In the genomic region with DNA sequence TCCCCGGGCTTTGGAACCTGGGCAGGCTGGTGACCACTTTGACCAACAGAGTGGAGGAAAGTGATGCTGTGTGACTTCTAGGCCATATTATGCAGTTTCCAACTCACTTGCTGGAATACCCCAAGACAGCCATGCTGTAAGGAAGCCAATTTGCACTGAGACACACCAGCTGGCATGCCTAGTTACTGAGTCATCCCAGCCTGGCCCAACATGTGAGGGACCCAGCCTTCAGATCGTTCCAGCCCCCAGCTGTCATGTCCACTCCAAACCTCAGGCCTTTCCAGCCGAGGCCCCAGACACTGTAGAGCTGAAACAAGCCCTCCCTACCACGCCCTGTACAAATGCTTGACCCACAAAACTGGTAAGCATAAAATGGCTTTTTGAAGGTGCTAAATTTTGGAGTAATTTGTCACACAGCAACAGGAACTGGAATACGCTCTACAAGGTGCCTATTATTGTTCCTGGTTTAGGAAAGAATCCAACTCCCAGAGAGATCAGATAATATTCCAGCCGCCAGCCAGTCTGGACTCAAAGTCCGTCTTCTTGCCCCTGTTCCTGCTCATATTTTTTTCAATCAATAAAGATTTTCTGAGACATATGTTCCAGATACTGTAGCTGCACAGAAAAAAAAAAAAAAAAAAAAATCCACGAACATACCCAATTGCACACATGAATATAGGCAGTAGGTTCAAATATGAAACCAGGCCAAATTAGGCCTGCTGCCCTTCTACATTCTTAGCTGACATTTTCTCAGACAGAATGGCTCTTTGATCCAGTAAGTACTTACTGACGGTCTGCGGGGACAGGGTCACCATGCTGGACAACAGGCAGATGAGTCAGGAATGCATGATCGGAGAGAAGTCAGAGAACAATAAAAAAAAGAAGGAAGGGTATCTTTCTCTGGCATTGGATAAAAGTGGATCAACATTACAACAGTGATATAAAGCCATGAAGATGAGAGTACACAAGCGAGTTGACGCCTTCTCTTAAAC, we compare ENCODE assay signal across 1 cellular context.
TF ChIP-seq lines count a peak whose summit lies in the region.

No MANE protein-coding gene starts in this region.

TF ChIP-seq in HepG2, 621 proteins besides CTCF, POLR2A, EP300 and RAD21 (continued from another document):
- TF ChIP-seq, protein P1, sequence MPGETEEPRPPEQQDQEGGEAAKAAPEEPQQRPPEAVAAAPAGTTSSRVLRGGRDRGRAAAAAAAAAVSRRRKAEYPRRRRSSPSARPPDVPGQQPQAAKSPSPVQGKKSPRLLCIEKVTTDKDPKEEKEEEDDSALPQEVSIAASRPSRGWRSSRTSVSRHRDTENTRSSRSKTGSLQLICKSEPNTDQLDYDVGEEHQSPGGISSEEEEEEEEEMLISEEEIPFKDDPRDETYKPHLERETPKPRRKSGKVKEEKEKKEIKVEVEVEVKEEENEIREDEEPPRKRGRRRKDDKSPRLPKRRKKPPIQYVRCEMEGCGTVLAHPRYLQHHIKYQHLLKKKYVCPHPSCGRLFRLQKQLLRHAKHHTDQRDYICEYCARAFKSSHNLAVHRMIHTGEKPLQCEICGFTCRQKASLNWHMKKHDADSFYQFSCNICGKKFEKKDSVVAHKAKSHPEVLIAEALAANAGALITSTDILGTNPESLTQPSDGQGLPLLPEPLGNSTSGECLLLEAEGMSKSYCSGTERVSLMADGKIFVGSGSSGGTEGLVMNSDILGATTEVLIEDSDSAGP (CRISPR knock-in tag; IDR thresholded peaks at IDR 0.05; ENCODE audit: borderline replicate concordance), result no peak
- TF ChIP-seq FOSL2 (CRISPR knock-in tag; IDR thresholded peaks at IDR 0.05) (peak; percentile 93), TEAD3 (CRISPR knock-in tag; optimal IDR thresholded peaks at IDR 0.05; ENCODE audit: borderline replicate concordance) (peak; percentile 64), ETV5 (CRISPR knock-in tag; IDR thresholded peaks at IDR 0.05; ENCODE audit: borderline replicate concordance) (no peak), PHB2 (IDR thresholded peaks at IDR 0.05; ENCODE audit: partially characterized antibody) (no peak), ATF7-NPFF (CRISPR knock-in tag; IDR thresholded peaks at IDR 0.05; ENCODE audit: low read depth) (no peak)
- TF ChIP-seq, protein P2, sequence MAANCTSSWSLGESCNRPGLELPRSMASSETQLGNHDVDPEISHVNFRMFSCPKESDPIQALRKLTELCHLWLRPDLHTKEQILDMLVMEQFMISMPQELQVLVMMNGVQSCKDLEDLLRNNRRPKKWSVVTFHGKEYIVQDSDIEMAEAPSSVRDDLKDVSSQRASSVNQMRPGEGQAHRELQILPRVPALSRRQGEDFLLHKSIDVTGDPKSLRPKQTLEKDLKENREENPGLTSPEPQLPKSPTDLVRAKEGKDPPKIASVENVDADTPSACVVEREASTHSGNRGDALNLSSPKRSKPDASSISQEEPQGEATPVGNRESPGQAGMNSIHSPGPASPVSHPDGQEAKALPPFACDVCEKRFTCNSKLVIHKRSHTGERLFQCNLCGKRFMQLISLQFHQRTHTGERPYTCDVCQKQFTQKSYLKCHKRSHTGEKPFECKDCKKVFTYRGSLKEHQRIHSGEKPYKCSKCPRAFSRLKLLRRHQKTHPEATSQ (CRISPR knock-in tag; IDR thresholded peaks at IDR 0.05; ENCODE audit: borderline replicate concordance), result no peak
